Comparison of ENCODE assay signal across 1 cellular context in the genomic region with DNA sequence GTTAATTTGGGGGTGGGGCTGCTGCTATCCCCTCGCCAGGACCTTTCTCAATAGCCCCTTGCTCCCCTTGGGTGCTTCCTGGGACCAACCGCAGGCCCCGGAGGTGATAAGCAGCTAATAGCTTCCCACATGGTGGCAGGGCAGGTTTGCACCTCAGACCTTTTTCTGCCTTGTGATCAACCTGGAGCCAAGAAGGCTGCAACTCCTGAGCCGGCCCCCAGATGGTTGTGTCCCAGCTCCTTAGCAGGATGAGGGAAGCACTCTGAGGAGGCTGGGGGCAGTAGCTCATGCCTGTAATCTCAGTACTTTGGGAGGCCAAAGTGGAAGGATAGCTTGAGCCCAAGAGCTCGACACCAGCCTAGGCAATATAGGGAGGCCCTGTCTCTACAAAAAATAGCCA.
A peak's percentile ranks its signal among the peaks of the same experiment; 100 is the strongest.
TF ChIP-seq lines count a peak whose summit lies in the region.

No MANE protein-coding gene starts in this region.

TF ChIP-seq in HepG2, 621 proteins besides CTCF, POLR2A, EP300 and RAD21:
- TF ChIP-seq ZNF292 (CRISPR knock-in tag; IDR thresholded peaks at IDR 0.05; ENCODE audit: borderline replicate concordance, low read depth) = no peak
- TF ChIP-seq STAG1 (CRISPR knock-in tag; IDR thresholded peaks at IDR 0.05) = no peak
- no peak for TF ChIP-seq ZNF619 (CRISPR knock-in tag; IDR thresholded peaks at IDR 0.05)
- no peak for TF ChIP-seq HHEX (CRISPR knock-in tag; IDR thresholded peaks at IDR 0.05)
- TF ChIP-seq ZNF652 (CRISPR knock-in tag; IDR thresholded peaks at IDR 0.05; ENCODE audit: borderline replicate concordance, low read depth) = 0 out of 2 replicates have a peak, but pooled peaks have one; percentile 23
